In the genomic region with DNA sequence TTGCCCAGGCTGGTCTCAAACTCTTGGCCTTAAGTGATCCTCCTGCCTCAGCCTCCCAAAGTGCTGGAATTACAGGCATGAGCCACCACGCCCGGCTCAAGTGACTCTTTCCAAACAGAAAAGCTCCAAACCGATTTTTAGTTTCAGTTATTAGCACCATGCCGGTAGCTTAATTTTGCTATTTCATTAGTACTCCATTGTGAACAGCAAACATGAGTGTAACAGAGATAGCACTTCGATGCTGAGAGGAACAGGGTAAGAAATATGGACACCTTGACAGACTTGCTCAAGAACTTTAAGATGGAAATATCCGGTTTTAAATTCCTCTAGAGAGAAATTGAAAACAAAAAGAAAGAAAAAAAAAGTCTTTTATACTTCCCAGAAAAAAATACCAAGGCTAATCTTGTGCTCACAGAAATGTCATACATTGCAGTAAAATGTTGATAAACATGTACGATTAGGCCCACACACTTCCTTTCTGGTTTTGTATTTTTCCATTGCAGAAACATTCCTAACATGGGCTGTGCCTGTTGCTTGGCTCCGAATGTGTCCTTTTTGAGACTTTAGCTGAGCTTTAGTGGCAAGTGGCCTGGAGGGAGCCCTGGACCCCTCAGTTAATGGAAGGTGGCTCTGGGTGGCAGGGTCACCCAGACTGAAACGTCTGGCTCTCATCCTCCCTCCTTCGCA, we compare ENCODE assay signal across 12 cellular contexts. TPM values are rescaled to one million over a fixed set of nuclear protein-coding genes. Genes with fewer than 3 reads are reported as not detected.
DNase-seq lines count a peak whose midpoint lies in the region; ATAC-seq and TF ChIP-seq lines count a peak whose summit lies in the region.
"Had no signal": no experiment of that assay in that cellular context is flagged by ENCODE, and none has a peak within 500 bp of the region (broad histone marks: within the 10 kb centered on the region; RNA-seq: fewer than 3 reads in every experiment).

No MANE protein-coding gene starts in this region.

- intact Hi-C loops in uterus (cut with DNase I; ENCODE audit: low total_unique reads) = no loop called here

- ATAC-seq in activated T-helper 17 cell treated with anti-CD3 and anti-CD28 coated beads, Interleukin-2, amount 50 U/mL, for 72 hours (replicated peaks) = no peak

- H3K9me3 Mint-ChIP-seq in nephron = no peaks in the 10 kb centered on the region
- no peaks in the 10 kb centered on the region for H3K9me3 Mint-ChIP-seq in activated T-helper 17 cell treated with anti-CD3 and anti-CD28 coated beads, Interleukin-2, amount 50 U/mL, for 72 hours
- H3K9me3 Mint-ChIP-seq: memory B cell had no signal

- no peak for TF ChIP-seq POLR2A in uterus (IDR thresholded peaks at IDR 0.05)

- H3K27ac ChIP-seq in duodenal mucosa (ENCODE audit: low read depth, low read length) (peak overlapping the region; percentile 34), uterus (peak overlapping the region; percentile 73 to 78)
- H3K27ac ChIP-seq: 22Rv1 had no signal

- TF ChIP-seq CTCF in nephron (IDR thresholded peaks at IDR 0.05; ENCODE audit: unreplicated experiment in 3 of 3) (no peak), uterus (IDR thresholded peaks at IDR 0.05) (no peak)

- H3K27me3 Mint-ChIP-seq in nephron (ENCODE audit: low read depth) = peaks cover 3% of the 10 kb centered on the region
- no peaks in the 10 kb centered on the region for H3K27me3 Mint-ChIP-seq in activated T-helper 17 cell treated with anti-CD3 and anti-CD28 coated beads, Interleukin-2, amount 50 U/mL, for 72 hours

- peaks cover 42% of the 10 kb centered on the region for H3K36me3 Mint-ChIP-seq in nephron (ENCODE audit: low read depth)
- no peaks in the 10 kb centered on the region for H3K36me3 Mint-ChIP-seq in activated T-helper 17 cell treated with anti-CD3 and anti-CD28 coated beads, Interleukin-2, amount 50 U/mL, for 72 hours (ENCODE audit: low read depth)
- H3K36me3 Mint-ChIP-seq: memory B cell had no signal

- H3K4me1 Mint-ChIP-seq in nephron = peaks cover 55% of the 10 kb centered on the region
- H3K4me1 Mint-ChIP-seq in activated T-helper 17 cell treated with anti-CD3 and anti-CD28 coated beads, Interleukin-2, amount 50 U/mL, for 72 hours = no peaks in the 10 kb centered on the region
- H3K4me1 Mint-ChIP-seq: memory B cell had no signal

- peak overlapping the region; percentile 58 to 93 (median 72) for H3K27ac Mint-ChIP-seq in nephron
- no peak overlapping the region for H3K27ac Mint-ChIP-seq in activated T-helper 17 cell treated with anti-CD3 and anti-CD28 coated beads, Interleukin-2, amount 50 U/mL, for 72 hours
- H3K27ac Mint-ChIP-seq: memory B cell had no signal

- H3K36me3 ChIP-seq in duodenal mucosa (ENCODE audit: control insufficient read depth in 1 of 2, insufficient read depth in 2 of 2, low read length in 2 of 2) (peaks cover 28 to 48% of the 10 kb centered on the region in 2 donors), uterus (no peaks in the 10 kb centered on the region)

- peak; percentile 21 for DNase-seq in activated effector memory CD4-positive, alpha-beta T cell treated with anti-CD3 and anti-CD28 coated beads, Interleukin-2, amount 50 U/mL, for 16 hours
- DNase-seq in activated effector memory CD4-positive, alpha-beta T cell treated with Interleukin-2 at 50 U/mL for 16 hours = no peak
- DNase-seq in uterus (no peak), GDM1 (lab: John Stamatoyannopoulos, UW) (no peak)
- no peak for DNase-seq in stimulated activated CD4-positive, alpha-beta T cell treated with anti-CD3 and anti-CD28 coated beads, Interleukin-4, amount 100 ng/mL, for 1 hour
- DNase-seq: NCI-H2227 treated with DMSO at 0.1 percent for 48 hours, SHP77 treated with DMSO at 0.1 percent for 48 hours had no signal

- H3K9me3 ChIP-seq in duodenal mucosa (ENCODE audit: control insufficient read depth in 1 of 2, low read length in 2 of 2) (no peaks in the 10 kb centered on the region), uterus (no peaks in the 10 kb centered on the region)

- no peak overlapping the region for H3K4me3 ChIP-seq in duodenal mucosa (ENCODE audit: low read depth in 1 of 2, low read length in 2 of 2)
- no peak overlapping the region for H3K4me3 ChIP-seq in uterus

- H3K4me3 Mint-ChIP-seq in nephron = no peak overlapping the region
- H3K4me3 Mint-ChIP-seq in activated T-helper 17 cell treated with anti-CD3 and anti-CD28 coated beads, Interleukin-2, amount 50 U/mL, for 72 hours = no peak overlapping the region
- H3K4me3 Mint-ChIP-seq: memory B cell had no signal

- no peak overlapping the region for H3K9ac ChIP-seq in duodenal mucosa (ENCODE audit: low read depth in 1 of 2, low read length in 2 of 2)

- H3K4me1 ChIP-seq in duodenal mucosa (ENCODE audit: control insufficient read depth in 1 of 2, insufficient read depth in 2 of 2, low read length in 2 of 2) (peaks cover 15 to 35% of the 10 kb centered on the region in 2 donors), uterus (peaks cover 5 to 9% of the 10 kb centered on the region in 2 donors)

- H3K27me3 ChIP-seq in duodenal mucosa (ENCODE audit: control insufficient read depth in 1 of 2, insufficient read depth in 2 of 2, low read length in 2 of 2) = no peaks in the 10 kb centered on the region
- no peaks in the 10 kb centered on the region for H3K27me3 ChIP-seq in uterus

RNA-seq across cellular contexts. Expression of gene FHL2, which starts 18.3 kb away (rescaled TPM):
- 100 to 1,000 TPM in 1 of 4 donors, 10 to 100 TPM in 3; 27.4 to 100 (median 62.7) TPM for total RNA-seq in uterus
- 1 to 10 TPM; 2.2 to 2.3 TPM for total RNA-seq in activated T-helper 17 cell treated with anti-CD3 and anti-CD28 coated beads, Interleukin-2, amount 50 U/mL, for 72 hours

RNA-seq across cellular contexts. Expression of gene C2orf49, which starts 43.2 kb away (rescaled TPM):
- total RNA-seq in uterus = 10 to 100 TPM; 10.2 to 62.6 (median 22.8) TPM
- total RNA-seq in activated T-helper 17 cell treated with anti-CD3 and anti-CD28 coated beads, Interleukin-2, amount 50 U/mL, for 72 hours = 10 to 100 TPM; 17.7 to 23.8 TPM

RNA-seq across cellular contexts. Expression of gene TGFBRAP1, which starts 51.0 kb away (rescaled TPM):
- total RNA-seq in uterus = 10 to 100 TPM; 21.0 to 38.7 (median 24.2) TPM
- total RNA-seq in activated T-helper 17 cell treated with anti-CD3 and anti-CD28 coated beads, Interleukin-2, amount 50 U/mL, for 72 hours = 10 to 100 TPM; 16.5 to 28.0 TPM

Comparison
In these comparisons a context has a peak if more than half of its experiments do, and no peak if none do; other contexts are left out.
1. RNA of gene FHL2, which starts 18.3 kb away (total RNA-seq): 27.4 to 100 TPM in uterus; 2.2 to 2.3 TPM in activated T-helper 17 cell treated with anti-CD3 and anti-CD28 coated beads, Interleukin-2, amount 50 U/mL, for 72 hours; every median in the first group is over 4 times any median in the second.